In genomic region chr11:72787262-72788104, GRCh38 we compare ENCODE assay signal across 8 cellular contexts. TPM values are rescaled to one million over a fixed set of nuclear protein-coding genes. Genes with fewer than 3 reads are reported as not detected.
DNase-seq lines count a peak whose midpoint lies in the region; ATAC-seq and TF ChIP-seq lines count a peak whose summit lies in the region.

No MANE protein-coding gene starts in this region.

- ATAC-seq in HG03520 (IDR thresholded peaks at IDR 0.05; ENCODE audit: unreplicated experiment) = peak; percentile 58
- peak; percentile 85 for ATAC-seq in memory B cell (ENCODE audit: low read depth)
- no peak for ATAC-seq in HG03095 (IDR thresholded peaks at IDR 0.05; ENCODE audit: unreplicated experiment)
- no peak for ATAC-seq in psoas muscle

- DNase-seq in UCSD-AML1 (lab: John Stamatoyannopoulos, UW; ENCODE audit: unreplicated experiment) (peak; percentile 64), memory B cell (ENCODE audit: low spot score in 2 of 2) (peak; percentile 28 to 41), RKO (ENCODE audit: low spot score) (no peak), cortex of kidney (lab: John Stamatoyannopoulos, UW) (no peak), psoas muscle (no peak)

- no peaks in the 10 kb centered on the region for H3K9me3 Mint-ChIP-seq in memory B cell

- H3K27me3 Mint-ChIP-seq in memory B cell = no peaks in the 10 kb centered on the region

- intact Hi-C loops in psoas muscle (cut with DNase I) = no loop called here

- peaks cover 18% of the 10 kb centered on the region for H3K4me1 Mint-ChIP-seq in memory B cell

- peaks cover 11% of the 10 kb centered on the region for H3K4me1 ChIP-seq in psoas muscle

- 63 to 73% (median 70%) methylated on average over 16 of the region's 16 CpGs for WGBS in psoas muscle, 3 donors

- peak overlapping the region; percentile 72 for H3K27ac Mint-ChIP-seq in memory B cell

- no peak overlapping the region for H3K27ac ChIP-seq in psoas muscle

- H3K36me3 ChIP-seq in psoas muscle (ENCODE audit: insufficient read depth in 1 of 2, low read depth in 1 of 2) = no peaks in the 10 kb centered on the region

- no peaks in the 10 kb centered on the region for H3K9me3 ChIP-seq in psoas muscle

- H3K4me3 ChIP-seq in GM12875 (ENCODE audit: low read depth, low read length) (no peak overlapping the region), psoas muscle (no peak overlapping the region)

- peak overlapping the region; percentile 37 for H3K4me3 Mint-ChIP-seq in memory B cell

- no peaks in the 10 kb centered on the region for H3K36me3 Mint-ChIP-seq in memory B cell

- H3K27me3 ChIP-seq in psoas muscle (ENCODE audit: insufficient read depth in 3 of 3, low read length in 2 of 3) = no peaks in the 10 kb centered on the region

- peak; percentile 60 for TF ChIP-seq CTCF in GM12875 (IDR thresholded peaks at IDR 0.05; ENCODE audit: borderline replicate concordance, insufficient read depth, low read depth, low read length)
- TF ChIP-seq CTCF in psoas muscle (IDR thresholded peaks at IDR 0.05) = no peak

RNA-seq across cellular contexts. Expression of gene STARD10, which starts 6.4 kb away (rescaled TPM):
- 10 to 100 TPM; 47.3 to 70.7 (median 57.7) TPM for total RNA-seq in psoas muscle
- 10 to 100 TPM; 18.6 to 99.9 (median 57.3) TPM for polyA plus RNA-seq in psoas muscle

RNA-seq across cellular contexts. Expression of gene ATG16L2, which starts 26.7 kb away (rescaled TPM):
- 1 to 10 TPM; 4.5 to 9.6 (median 5.4) TPM for total RNA-seq in psoas muscle
- polyA plus RNA-seq in psoas muscle = 1 to 10 TPM; 3.9 to 5.2 (median 4.7) TPM

RNA-seq across cellular contexts. Expression of gene ARAP1, which starts 35.3 kb away (rescaled TPM):
- total RNA-seq in psoas muscle = 10 to 100 TPM; 16.0 to 27.5 (median 18.9) TPM
- polyA plus RNA-seq in psoas muscle = 10 to 100 TPM; 16.8 to 19.8 (median 17.5) TPM

Comparison
In these comparisons a context has a peak if more than half of its experiments do, and no peak if none do; other contexts are left out.
1. ATAC-seq: peak in HG03520 (single experiment) and memory B cell (single experiment); none in HG03095 (single experiment) and psoas muscle (0 of 4).
2. DNase-seq: peak in UCSD-AML1 (single experiment) and memory B cell (2 of 2); none in RKO (single experiment), cortex of kidney (single experiment) and psoas muscle (0 of 2).